Comparison of ENCODE assay signal across 22 cellular contexts in genomic region chr14:49206832-49207231, GRCh38.
DNase-seq lines count a peak whose midpoint lies in the region; ATAC-seq, FAIRE-seq and TF ChIP-seq lines count a peak whose summit lies in the region.
"Had no signal": no experiment of that assay in that cellular context is flagged by ENCODE, and none has a peak within 500 bp of the region (broad histone marks: within the 10 kb centered on the region; RNA-seq: fewer than 3 reads in every experiment).

No MANE protein-coding gene starts in this region.

- H4K20me1 ChIP-seq in K562 (replicated peaks; ENCODE audit: control insufficient read depth, insufficient read depth, low read length) = no peaks in the 10 kb centered on the region
- H4K20me1 ChIP-seq in neural progenitor cell (ENCODE audit: low read depth) = no peaks in the 10 kb centered on the region

- H3K4me3 Mint-ChIP-seq in neural progenitor cell = no peak overlapping the region
- H3K4me3 Mint-ChIP-seq in activated T-cell treated with anti-CD3 and anti-CD28 coated beads, Interleukin-2, amount 50 U/mL, for 72 hours = no peak overlapping the region
- H3K4me3 Mint-ChIP-seq: CD4-positive, alpha-beta T cell; HFFc6 had no signal

- FAIRE-seq in A549 (lab: Jason Lieb, UNC) = no peak
- no peak for FAIRE-seq in K562 (lab: Jason Lieb, UNC)
- FAIRE-seq: GM12891, H54 had no signal

- H3K27me3 ChIP-seq in H7 (ENCODE audit: control insufficient read depth, insufficient read depth, low read length) (no peaks in the 10 kb centered on the region), K562 (ENCODE audit: control insufficient read depth in 2 of 2, insufficient read depth in 2 of 2, low read length in 2 of 2) (no peaks in the 10 kb centered on the region), neural progenitor cell (no peaks in the 10 kb centered on the region), prostate gland (replicated peaks; ENCODE audit: insufficient read depth) (no peaks in the 10 kb centered on the region)

- H3F3A ChIP-seq in neural progenitor cell (ENCODE audit: low read depth) = no peaks in the 10 kb centered on the region

- intact Hi-C loops in K562 (cut with micrococcal nuclease) (no loop called here), prostate gland (cut with DNase I) (no loop called here)

- TF ChIP-seq RAD21 in A549 (conservative IDR thresholded peaks at IDR 0.05 in 1 of 2, IDR thresholded peaks at IDR 0.05 in 1 of 2) = no peak
- no peak for TF ChIP-seq RAD21 in K562 (CRISPR knock-in tag; conservative IDR thresholded peaks at IDR 0.05 in 1 of 2, IDR thresholded peaks at IDR 0.05 in 1 of 2)

- no peaks in the 10 kb centered on the region for H3K9me1 ChIP-seq in K562 (ENCODE audit: control insufficient read depth, insufficient read depth, low read length)

- POLR2A ChIA-PET in A549 (lab: Yijun Ruan, JAX) = no interaction called here
- POLR2A ChIA-PET in K562 (lab: Yijun Ruan, JAX) = no interaction called here

- H2AFZ ChIP-seq in K562 (ENCODE audit: low read depth, low read length) (no peak overlapping the region), neural progenitor cell (replicated peaks) (no peak overlapping the region)

- peaks cover 8% of the 10 kb centered on the region for H3K4me1 Mint-ChIP-seq in neural progenitor cell
- no peaks in the 10 kb centered on the region for H3K4me1 Mint-ChIP-seq in activated T-cell treated with anti-CD3 and anti-CD28 coated beads, Interleukin-2, amount 50 U/mL, for 72 hours (ENCODE audit: low read depth)

- peaks cover 5% of the 10 kb centered on the region for H3K27me3 Mint-ChIP-seq in neural progenitor cell (ENCODE audit: insufficient read depth, low read depth)
- H3K27me3 Mint-ChIP-seq in activated T-cell treated with anti-CD3 and anti-CD28 coated beads, Interleukin-2, amount 50 U/mL, for 72 hours (ENCODE audit: low read depth) = peaks cover 12% of the 10 kb centered on the region

- TF ChIP-seq CTCF in A549 (IDR thresholded peaks at IDR 0.05) (no peak), K562 (IDR thresholded peaks at IDR 0.05 in 2 of 3, conservative IDR thresholded peaks at IDR 0.05 in 1 of 3; ENCODE audit: insufficient read depth in 2 of 3, low read depth in 1 of 3, low read length in 3 of 3) (no peak), neural progenitor cell (IDR thresholded peaks at IDR 0.05) (peak; percentile 19), prostate gland (IDR thresholded peaks at IDR 0.05) (no peak)

- H3K9me3 Mint-ChIP-seq in neural progenitor cell = peaks cover 10% of the 10 kb centered on the region
- peaks cover 0 to 4% of the 10 kb centered on the region in 2 donors for H3K9me3 Mint-ChIP-seq in activated T-cell treated with anti-CD3 and anti-CD28 coated beads, Interleukin-2, amount 50 U/mL, for 72 hours
- H3K9me3 Mint-ChIP-seq: CD4-positive, alpha-beta T cell had no signal

- H3K9ac ChIP-seq in K562 (ENCODE audit: insufficient read depth in 1 of 2, low read depth in 2 of 2, low read length in 2 of 2) = no peak overlapping the region
- H3K9ac ChIP-seq in neural progenitor cell = no peak overlapping the region

- WGBS in A549 (ENCODE audit: missing lambda C conversion rate) = 26% methylated on average over 9 of the region's 9 CpGs
- WGBS in K562 (ENCODE audit: insufficient coverage, low coverage, missing lambda C conversion rate) = 3% methylated on average over 9 of the region's 9 CpGs
- WGBS in prostate gland = 66% methylated on average over 9 of the region's 9 CpGs

- H3K4me1 ChIP-seq in A549 = no peaks in the 10 kb centered on the region
- no peaks in the 10 kb centered on the region for H3K4me1 ChIP-seq in K562 (replicated peaks in 1 of 2; ENCODE audit: control insufficient read depth in 2 of 2, insufficient read depth in 2 of 2, low read length in 2 of 2)
- H3K4me1 ChIP-seq in neural progenitor cell = no peaks in the 10 kb centered on the region
- H3K4me1 ChIP-seq in prostate gland (replicated peaks) = no peaks in the 10 kb centered on the region

- CTCF ChIA-PET in A549 (lab: Yijun Ruan, JAX) = no interaction called here
- CTCF ChIA-PET in K562 (lab: Yijun Ruan, JAX; ENCODE audit: low intra/inter-chr PET ratio) = no interaction called here

- no peak for TF ChIP-seq EP300 in A549 (IDR thresholded peaks at IDR 0.05)
- no peak for TF ChIP-seq EP300 in K562 (IDR thresholded peaks at IDR 0.05; ENCODE audit: low read length)

- no peak overlapping the region for H3K27ac Mint-ChIP-seq in neural progenitor cell
- H3K27ac Mint-ChIP-seq in activated T-cell treated with anti-CD3 and anti-CD28 coated beads, Interleukin-2, amount 50 U/mL, for 72 hours = no peak overlapping the region
- H3K27ac Mint-ChIP-seq: CD4-positive, alpha-beta T cell; HFFc6 had no signal

- H3K9me3 ChIP-seq in A549 = no peaks in the 10 kb centered on the region
- no peaks in the 10 kb centered on the region for H3K9me3 ChIP-seq in K562 (replicated peaks; ENCODE audit: control insufficient read depth, insufficient read depth, low read depth, low read length)
- H3K9me3 ChIP-seq in neural progenitor cell (ENCODE audit: low read depth) = no peaks in the 10 kb centered on the region
- H3K9me3 ChIP-seq in prostate gland = no peaks in the 10 kb centered on the region
- H3K9me3 ChIP-seq: Caco-2 had no signal

- ATAC-seq in A549 = no peak
- ATAC-seq in K562 = no peak
- no peak for ATAC-seq in activated T-cell treated with anti-CD3 and anti-CD28 coated beads, Interleukin-2, amount 50 U/mL, for 72 hours (replicated peaks in 1 of 2)
- no peak for ATAC-seq in GM21360 (IDR thresholded peaks at IDR 0.05; ENCODE audit: unreplicated experiment)
- ATAC-seq in HG03520 (IDR thresholded peaks at IDR 0.05; ENCODE audit: unreplicated experiment) = no peak
- ATAC-seq: PC-3 had no signal

- no peak overlapping the region for H3K27ac ChIP-seq in A549
- no peak overlapping the region for H3K27ac ChIP-seq in K562 (ENCODE audit: extremely low read depth, low read depth, low read length)
- H3K27ac ChIP-seq in neural progenitor cell = no peak overlapping the region
- H3K27ac ChIP-seq in prostate gland = no peak overlapping the region

- H3K4me2 ChIP-seq in A549 (no peak overlapping the region), K562 (ENCODE audit: insufficient read depth, low read length) (no peak overlapping the region), neural progenitor cell (no peak overlapping the region)

- BruUV-seq in K562 (replicated peaks; lab: Mats Ljungman, UMichigan) = no TSS peak

- in situ Hi-C loops in K562 (cut with MboI) = no loop called here

- H3K4me3 ChIP-seq in A549 = no peak overlapping the region
- no peak overlapping the region for H3K4me3 ChIP-seq in H7 (ENCODE audit: insufficient read depth, low read depth, low read length)
- no peak overlapping the region for H3K4me3 ChIP-seq in K562
- no peak overlapping the region for H3K4me3 ChIP-seq in neural progenitor cell
- H3K4me3 ChIP-seq in prostate gland = no peak overlapping the region

- DNase-seq in A549 (ENCODE audit: low read depth in 1 of 2, low spot score in 1 of 2) = no peak
- DNase-seq in H7 = peak; percentile 2
- DNase-seq in K562 (ENCODE audit: extremely low read depth in 1 of 4, low spot score in 3 of 4) = no peak
- DNase-seq in neural progenitor cell (ENCODE audit: low spot score) = peak; percentile 13
- no peak for DNase-seq in activated T-cell treated with anti-CD3 and anti-CD28 coated beads, Interleukin-2, amount 50 U/mL, for 72 hours
- DNase-seq in prostate gland (ENCODE audit: low spot score) = no peak
- DNase-seq: Caco-2; CD4-positive, alpha-beta T cell; EL; HFFc6; Karpas-422; NCI-H1436; NCI-H2081 treated with DMSO at 0.1 percent for 48 hours; NCI-H524; NCI-H82; PC-3; RPMI8226; SIG-M5 had no signal

- TF ChIP-seq POLR2A in A549 (IDR thresholded peaks at IDR 0.05; ENCODE audit: low read length) = no peak
- no peak for TF ChIP-seq POLR2A in K562 (conservative IDR thresholded peaks at IDR 0.05)
- TF ChIP-seq POLR2A in prostate gland (IDR thresholded peaks at IDR 0.05) = no peak

- H3K36me3 ChIP-seq in H7 (replicated peaks; ENCODE audit: control insufficient read depth, insufficient read depth, low read length) (no peaks in the 10 kb centered on the region), K562 (ENCODE audit: control insufficient read depth, insufficient read depth, low read length) (no peaks in the 10 kb centered on the region), neural progenitor cell (no peaks in the 10 kb centered on the region), prostate gland (no peaks in the 10 kb centered on the region)

- no peaks in the 10 kb centered on the region for H3K79me2 ChIP-seq in K562 (ENCODE audit: control insufficient read depth, insufficient read depth, low read length)
- no peaks in the 10 kb centered on the region for H3K79me2 ChIP-seq in neural progenitor cell (ENCODE audit: low read depth)

- peaks cover 1% of the 10 kb centered on the region for H3K36me3 Mint-ChIP-seq in neural progenitor cell
- no peaks in the 10 kb centered on the region for H3K36me3 Mint-ChIP-seq in activated T-cell treated with anti-CD3 and anti-CD28 coated beads, Interleukin-2, amount 50 U/mL, for 72 hours (ENCODE audit: insufficient read depth in 2 of 2)

TF ChIP-seq in A549, 52 proteins besides CTCF, POLR2A, EP300 and RAD21:
- TF ChIP-seq NFE2L2 (conservative IDR thresholded peaks at IDR 0.05; ENCODE audit: low read length) (no peak), MAFK (IDR thresholded peaks at IDR 0.05; ENCODE audit: partially characterized antibody) (peak; percentile 86)

TF ChIP-seq in K562, 482 proteins besides CTCF, POLR2A, EP300 and RAD21:
- peak; percentile 66 for TF ChIP-seq MAFF (IDR thresholded peaks at IDR 0.05; ENCODE audit: low read length)
- TF ChIP-seq C11orf30 (IDR thresholded peaks at IDR 0.05; ENCODE audit: low read depth) = peak; percentile 33; the same call in 1 of the 2 replicates
- peak; percentile 29 for TF ChIP-seq ZNF316 (IDR thresholded peaks at IDR 0.05)
- TF ChIP-seq GATA2 (CRISPR knock-in tag; IDR thresholded peaks at IDR 0.05) = no peak
- TF ChIP-seq MAFG (tag; conservative IDR thresholded peaks at IDR 0.05) = peak; percentile 34; the same call in 1 of the 2 replicates
- TF ChIP-seq ZC3H4 (CRISPR knock-in tag; IDR thresholded peaks at IDR 0.05; ENCODE audit: borderline replicate concordance) = no peak
- TF ChIP-seq MAFK (IDR thresholded peaks at IDR 0.05; ENCODE audit: low read length) = peak; percentile 60

Comparison
In these comparisons a context has a peak if more than half of its experiments do, and no peak if none do; other contexts are left out.
1. DNase-seq: peak in H7 (single experiment) and neural progenitor cell (single experiment); none in A549 (0 of 2), K562 (0 of 4), activated T-cell treated with anti-CD3 and anti-CD28 coated beads, Interleukin-2, amount 50 U/mL, for 72 hours (0 of 2) and prostate gland (single experiment).
2. Of the 35 proteins assayed by ChIP-seq in both K562 and A549: peak only in K562: none; only in A549: none; in both: MAFK; in neither: 34.